ENCODE assay signal across 8 cellular contexts in the genomic region with DNA sequence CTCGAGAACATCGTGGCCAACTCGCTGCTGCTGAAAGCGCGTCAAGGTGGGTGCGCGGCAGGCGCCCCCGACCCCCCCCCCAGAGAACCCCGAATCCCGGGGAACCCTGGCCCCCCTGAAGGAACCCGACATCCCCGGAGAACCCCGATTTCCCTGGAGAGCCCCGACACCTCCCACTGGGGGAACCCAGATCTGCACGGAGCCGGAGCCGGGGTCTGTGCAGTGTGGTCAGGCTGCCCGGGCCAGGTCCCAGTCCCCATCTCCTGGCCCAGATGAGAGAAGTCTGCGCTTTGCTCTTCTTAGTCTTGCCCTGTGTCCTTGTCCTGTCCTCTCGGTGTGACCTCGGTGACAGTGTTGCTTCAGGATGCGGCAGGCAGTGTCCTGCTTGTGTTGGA. TPM values are rescaled to one million over a fixed set of nuclear protein-coding genes. Genes with fewer than 3 reads are reported as not detected.
DNase-seq lines count a peak whose midpoint lies in the region; TF ChIP-seq lines count a peak whose summit lies in the region.

No MANE protein-coding gene starts in this region.

- no peaks in the 10 kb centered on the region for H3K27me3 Mint-ChIP-seq in osteocyte (ENCODE audit: unreplicated experiment)

- H3K9me3 ChIP-seq in SJCRH30 (replicated peaks) (no peaks in the 10 kb centered on the region), fibroblast of lung (ENCODE audit: control insufficient read depth, insufficient read depth, low read depth, low read length) (no peaks in the 10 kb centered on the region)

- H3K36me3 ChIP-seq in SJCRH30 (0 out of 2 replicates have a peak, but pooled peaks cover 9% of the 10 kb centered on the region), fibroblast of lung (ENCODE audit: control insufficient read depth, insufficient read depth, low read length) (peaks cover 2% of the 10 kb centered on the region)

- TF ChIP-seq CTCF in GM12864 (IDR thresholded peaks at IDR 0.05; ENCODE audit: low read depth, low read length, missing control alignments) (no peak), fibroblast of lung (conservative IDR thresholded peaks at IDR 0.05 in 1 of 2, IDR thresholded peaks at IDR 0.05 in 1 of 2; ENCODE audit: low read depth in 1 of 2, low read length in 2 of 2) (no peak), osteocyte (IDR thresholded peaks at IDR 0.05) (no peak)

- no peak overlapping the region; the same call in 1 of the 2 replicates for H3K27ac ChIP-seq in SJCRH30
- H3K27ac ChIP-seq in fibroblast of lung (ENCODE audit: insufficient read depth, low read length), result no peak overlapping the region

- H3K4me3 ChIP-seq in GM12864 (ENCODE audit: low read depth, low read length) (peak overlapping the region; percentile 75), SJCRH30 (peak overlapping the region; percentile 85), fibroblast of lung (replicated peaks in 1 of 4; ENCODE audit: control extremely low read depth in 1 of 4, insufficient read depth in 1 of 4, low read depth in 3 of 4, low read length in 4 of 4) (peak overlapping the region; percentile 85 to 97 (median 88))

- H3K9ac ChIP-seq in fibroblast of lung (ENCODE audit: insufficient read depth, low read length), result peak overlapping the region; percentile 95

- peak overlapping the region; percentile 32 for H3K27ac Mint-ChIP-seq in osteocyte (ENCODE audit: unreplicated experiment)

- H3K4me1 Mint-ChIP-seq in osteocyte (ENCODE audit: unreplicated experiment), result peaks cover 24% of the 10 kb centered on the region

- peaks cover 2% of the 10 kb centered on the region for H3K36me3 Mint-ChIP-seq in osteocyte (ENCODE audit: unreplicated experiment)

- H3K4me1 ChIP-seq in SJCRH30 (0 out of 2 replicates have a peak, but pooled peaks cover 7% of the 10 kb centered on the region), fibroblast of lung (ENCODE audit: control insufficient read depth, extremely low read depth, insufficient read depth, low read length) (peaks cover 4% of the 10 kb centered on the region)

- peaks cover 31% of the 10 kb centered on the region for H3K79me2 ChIP-seq in fibroblast of lung (ENCODE audit: control insufficient read depth, insufficient read depth, low read length)

- H3K27me3 ChIP-seq in SJCRH30 (no peaks in the 10 kb centered on the region), fibroblast of lung (ENCODE audit: control insufficient read depth, insufficient read depth, low read length) (no peaks in the 10 kb centered on the region)

- DNase-seq in GM12864 (ENCODE audit: low read depth), result no peak
- peak in 1 of 2 experiments; percentile 26 for DNase-seq in SJCRH30
- no peak for DNase-seq in fibroblast of lung (ENCODE audit: low read depth in 2 of 2)
- DNase-seq in osteocyte (ENCODE audit: extremely low spot score, unreplicated experiment), result no peak
- no peak for DNase-seq in NCI-H524 treated with DMSO at 0.1 percent for 48 hours (lab: John Stamatoyannopoulos, UW)
- DNase-seq in NCI-H2107 treated with DMSO at 0.1 percent for 48 hours (lab: John Stamatoyannopoulos, UW; ENCODE audit: unreplicated experiment), result no peak
- no peak for DNase-seq in cerebellar nuclear complex (lab: John Stamatoyannopoulos, UW)
- DNase-seq in NCI-H345 (lab: John Stamatoyannopoulos, UW), result no peak

- no peaks in the 10 kb centered on the region for H4K20me1 ChIP-seq in fibroblast of lung (ENCODE audit: control insufficient read depth, extremely low read depth, insufficient read depth, low read length)

- H3K4me2 ChIP-seq in fibroblast of lung (ENCODE audit: extremely low read depth, insufficient read depth, low read length), result peak overlapping the region; percentile 94

- no peaks in the 10 kb centered on the region for H3K9me3 Mint-ChIP-seq in osteocyte (ENCODE audit: unreplicated experiment)

- H3K4me3 Mint-ChIP-seq in osteocyte (ENCODE audit: unreplicated experiment), result peak overlapping the region; percentile 91

- H2AFZ ChIP-seq in fibroblast of lung (ENCODE audit: low read length), result peak overlapping the region; percentile 81

RNA-seq across cellular contexts. Expression of a gene that starts 0.7 kb away (rescaled TPM):
- 3.8 and 5.9 TPM in 2 replicates for total RNA-seq in SJCRH30 (2014; rRNA removed; shearing (Covaris generic))
- total RNA-seq in fibroblast of lung (5.9 and 6.9 TPM in 2 replicates), osteocyte (10.5 and 11.7 TPM in 2 replicates)
- polyA plus RNA-seq in fibroblast of lung, result 4.0 and 4.4 TPM in 2 replicates
- polyA plus RNA-seq in fibroblast of lung (2012), result 4.3 and 4.4 TPM in 2 replicates
- polyA minus RNA-seq in fibroblast of lung (ENCODE audit: low replicate concordance), result 2.1 and 10.2 TPM in 2 replicates

RNA-seq across cellular contexts. Expression of a gene that starts 0.9 kb away (rescaled TPM):
- total RNA-seq in SJCRH30 (2014; rRNA removed; shearing (Covaris generic)), result 36.6 and 39.5 TPM in 2 replicates
- total RNA-seq in fibroblast of lung, result 16.7 and 17.7 TPM in 2 replicates
- 13.1 and 20.6 TPM in 2 replicates for polyA plus RNA-seq in fibroblast of lung
- polyA plus RNA-seq in fibroblast of lung (2012), result 22.1 and 32.0 TPM in 2 replicates
- polyA minus RNA-seq in fibroblast of lung (ENCODE audit: low replicate concordance), result 15.7 and 16.7 TPM in 2 replicates
- 29.3 and 29.6 TPM in 2 replicates for total RNA-seq in osteocyte
